ENCODE assay signal across 1 cellular context in genomic region chr12:4272014-4272975, GRCh38.
TF ChIP-seq lines count a peak whose summit lies in the region.

No MANE protein-coding gene starts in this region.

TF ChIP-seq in GM23338, 12 proteins besides CTCF, POLR2A, EP300 and RAD21 (continued from another document):
- TF ChIP-seq, protein P1, sequence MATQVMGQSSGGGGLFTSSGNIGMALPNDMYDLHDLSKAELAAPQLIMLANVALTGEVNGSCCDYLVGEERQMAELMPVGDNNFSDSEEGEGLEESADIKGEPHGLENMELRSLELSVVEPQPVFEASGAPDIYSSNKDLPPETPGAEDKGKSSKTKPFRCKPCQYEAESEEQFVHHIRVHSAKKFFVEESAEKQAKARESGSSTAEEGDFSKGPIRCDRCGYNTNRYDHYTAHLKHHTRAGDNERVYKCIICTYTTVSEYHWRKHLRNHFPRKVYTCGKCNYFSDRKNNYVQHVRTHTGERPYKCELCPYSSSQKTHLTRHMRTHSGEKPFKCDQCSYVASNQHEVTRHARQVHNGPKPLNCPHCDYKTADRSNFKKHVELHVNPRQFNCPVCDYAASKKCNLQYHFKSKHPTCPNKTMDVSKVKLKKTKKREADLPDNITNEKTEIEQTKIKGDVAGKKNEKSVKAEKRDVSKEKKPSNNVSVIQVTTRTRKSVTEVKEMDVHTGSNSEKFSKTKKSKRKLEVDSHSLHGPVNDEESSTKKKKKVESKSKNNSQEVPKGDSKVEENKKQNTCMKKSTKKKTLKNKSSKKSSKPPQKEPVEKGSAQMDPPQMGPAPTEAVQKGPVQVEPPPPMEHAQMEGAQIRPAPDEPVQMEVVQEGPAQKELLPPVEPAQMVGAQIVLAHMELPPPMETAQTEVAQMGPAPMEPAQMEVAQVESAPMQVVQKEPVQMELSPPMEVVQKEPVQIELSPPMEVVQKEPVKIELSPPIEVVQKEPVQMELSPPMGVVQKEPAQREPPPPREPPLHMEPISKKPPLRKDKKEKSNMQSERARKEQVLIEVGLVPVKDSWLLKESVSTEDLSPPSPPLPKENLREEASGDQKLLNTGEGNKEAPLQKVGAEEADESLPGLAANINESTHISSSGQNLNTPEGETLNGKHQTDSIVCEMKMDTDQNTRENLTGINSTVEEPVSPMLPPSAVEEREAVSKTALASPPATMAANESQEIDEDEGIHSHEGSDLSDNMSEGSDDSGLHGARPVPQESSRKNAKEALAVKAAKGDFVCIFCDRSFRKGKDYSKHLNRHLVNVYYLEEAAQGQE (IDR thresholded peaks at IDR 0.05; ENCODE audit: unreplicated experiment) = no peak
- TF ChIP-seq ZNF462 (CRISPR knock-in tag; IDR thresholded peaks at IDR 0.05) (no peak), POLR2AphosphoS5 (IDR thresholded peaks at IDR 0.05; ENCODE audit: low read depth) (peak; percentile 54)
